Comparison of ENCODE assay signal across 8 cellular contexts in the genomic region with DNA sequence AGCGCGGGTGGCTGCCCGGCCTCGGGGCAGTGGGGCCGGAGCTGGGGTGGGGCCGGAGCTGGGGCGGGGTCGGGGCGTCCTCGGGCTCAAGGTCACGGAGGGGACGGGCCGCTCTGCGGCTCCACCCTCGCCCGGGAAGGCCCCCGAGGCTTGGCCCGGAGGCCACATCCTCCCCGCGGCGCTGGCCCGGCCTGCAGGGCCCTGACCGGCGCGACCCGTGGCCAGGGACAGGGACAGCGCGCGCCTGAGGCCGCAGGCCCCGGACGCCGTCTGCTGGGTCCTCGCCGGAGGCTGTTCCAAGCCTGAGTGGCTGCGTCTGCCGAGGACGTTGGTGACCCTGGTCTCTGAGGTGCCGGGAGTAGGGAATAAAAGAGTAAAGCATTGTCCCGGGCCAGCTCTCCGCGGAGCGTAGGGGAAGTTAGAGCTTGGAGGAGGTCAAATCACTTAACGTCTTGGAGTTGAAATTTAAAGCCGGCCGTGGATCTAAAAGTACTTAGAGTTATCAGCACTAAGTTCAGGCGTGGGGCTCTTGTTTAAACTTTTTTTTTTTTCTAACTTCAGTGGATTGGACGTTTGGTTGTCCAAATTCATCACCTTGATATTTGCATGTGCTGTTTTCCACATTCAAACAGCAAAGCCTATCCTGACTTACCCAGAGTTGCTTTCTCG. TPM values are rescaled to one million over a fixed set of nuclear protein-coding genes. Genes with fewer than 3 reads are reported as not detected.
A peak's percentile ranks its signal among the peaks of the same experiment; 100 is the strongest.
DNase-seq lines count a peak whose midpoint lies in the region; ATAC-seq, FAIRE-seq and TF ChIP-seq lines count a peak whose summit lies in the region.

No MANE protein-coding gene starts in this region.

- FAIRE-seq in GM19239 (lab: Jason Lieb, UNC): no peak

- no peak for TF ChIP-seq EP300 in ovary (IDR thresholded peaks at IDR 0.05)

- H3K27me3 Mint-ChIP-seq in activated naive CD4-positive, alpha-beta T cell treated with anti-CD3 and anti-CD28 coated beads, Interleukin-2, amount 10 ng/mL, durations not matched to agents 7 days and 5 days: no peaks in the 10 kb centered on the region
- H3K27me3 Mint-ChIP-seq in type B pancreatic cell: peaks cover 2% of the 10 kb centered on the region

- peak; percentile 76 for ATAC-seq in HG03354 (IDR thresholded peaks at IDR 0.05; ENCODE audit: poor library complexity, severe bottlenecking, unreplicated experiment)
- peak; percentile 96 for ATAC-seq in Right ventricle myocardium inferior

- peak overlapping the region; percentile 71 for H3K4me3 ChIP-seq in ovary

- WGBS in ovary, 3 donors: 1% methylated on average over 39 to 49 of the region's 49 CpGs

- no peaks in the 10 kb centered on the region for H3K9me3 Mint-ChIP-seq in activated naive CD4-positive, alpha-beta T cell treated with anti-CD3 and anti-CD28 coated beads, Interleukin-2, amount 10 ng/mL, durations not matched to agents 7 days and 5 days
- no peaks in the 10 kb centered on the region for H3K9me3 Mint-ChIP-seq in type B pancreatic cell

- H3K4me1 Mint-ChIP-seq in activated naive CD4-positive, alpha-beta T cell treated with anti-CD3 and anti-CD28 coated beads, Interleukin-2, amount 10 ng/mL, durations not matched to agents 7 days and 5 days: peaks cover 26% of the 10 kb centered on the region
- peaks cover 15% of the 10 kb centered on the region for H3K4me1 Mint-ChIP-seq in type B pancreatic cell (ENCODE audit: unreplicated experiment)

- H3K36me3 Mint-ChIP-seq in activated naive CD4-positive, alpha-beta T cell treated with anti-CD3 and anti-CD28 coated beads, Interleukin-2, amount 10 ng/mL, durations not matched to agents 7 days and 5 days: peaks cover 10% of the 10 kb centered on the region
- H3K36me3 Mint-ChIP-seq in type B pancreatic cell: peaks cover 8% of the 10 kb centered on the region

- CTCF ChIA-PET in activated naive CD4-positive, alpha-beta T cell treated with anti-CD3 and anti-CD28 coated beads, Interleukin-2, amount 10 ng/mL, durations not matched to agents 7 days and 5 days (lab: Charles Lee): interaction anchor here (1.0 to 1.7 kb wide), 4 partner anchors 43 to 371 kb away, joined by 3 to 5 read pairs (median 3); partner anchors contain the start of gene PSPH

- peak; percentile 91 for DNase-seq in CD1c-positive myeloid dendritic cell (ENCODE audit: extremely low spot score)
- peak; percentile 70 for DNase-seq in GM19239 (ENCODE audit: insufficient read length, low spot score)
- peak; percentile 56 for DNase-seq in activated naive CD4-positive, alpha-beta T cell treated with anti-CD3 and anti-CD28 coated beads, Interleukin-2, amount 10 ng/mL, durations not matched to agents 7 days and 5 days
- peak; percentile 92 for DNase-seq in Right ventricle myocardium inferior (ENCODE audit: missing footprints)
- DNase-seq in ovary: peak; percentile 64 to 78 (median 72)
- DNase-seq in type B pancreatic cell (ENCODE audit: extremely low spot score, unreplicated experiment): peak; percentile 80

- no peaks in the 10 kb centered on the region for H3K36me3 ChIP-seq in ovary

- H3K4me1 ChIP-seq in ovary (ENCODE audit: insufficient read depth): peaks cover 7% of the 10 kb centered on the region

- peak overlapping the region; percentile 97 to 99 for H3K27ac ChIP-seq in ovary

- H3K9me3 ChIP-seq in ovary: no peaks in the 10 kb centered on the region

- no peak for TF ChIP-seq CTCF in ovary (IDR thresholded peaks at IDR 0.05)
- TF ChIP-seq CTCF in type B pancreatic cell (conservative IDR thresholded peaks at IDR 0.05): no peak

- peak overlapping the region; percentile 91 for H3K27ac Mint-ChIP-seq in activated naive CD4-positive, alpha-beta T cell treated with anti-CD3 and anti-CD28 coated beads, Interleukin-2, amount 10 ng/mL, durations not matched to agents 7 days and 5 days
- H3K27ac Mint-ChIP-seq in type B pancreatic cell: peak overlapping the region; percentile 94

- intact Hi-C loops in Right ventricle myocardium inferior (cut with DNase I) (loop anchor here (5.0 to 10.0 kb wide), 3 partner anchors 78 to 1380 kb away; partner anchors contain the start of genes CCT6A, PSPH and ZNF713), ovary (cut with DNase I) (loop anchor here in 3 of 4 donors (5.0 to 10.0 kb wide), 4 partner anchors 80 to 320 kb away; partner anchors contain the start of gene ZNF713 (in 1 of the 3))

- no peak for TF ChIP-seq POLR2A in ovary (IDR thresholded peaks at IDR 0.05)

- no peaks in the 10 kb centered on the region for H3K27me3 ChIP-seq in ovary

- peak overlapping the region; percentile 84 for H3K4me3 Mint-ChIP-seq in activated naive CD4-positive, alpha-beta T cell treated with anti-CD3 and anti-CD28 coated beads, Interleukin-2, amount 10 ng/mL, durations not matched to agents 7 days and 5 days
- H3K4me3 Mint-ChIP-seq in type B pancreatic cell: peak overlapping the region; percentile 93

TF ChIP-seq in PFSK-1, 5 proteins besides CTCF, POLR2A, EP300 and RAD21:
- no peak for TF ChIP-seq REST (IDR thresholded peaks at IDR 0.05; ENCODE audit: insufficient read depth in 1 of 2, low read depth in 2 of 2, low read length in 2 of 2)
- peak; percentile 55; the same call in 1 of the 2 replicates for TF ChIP-seq POLR2AphosphoS5 (IDR thresholded peaks at IDR 0.05; ENCODE audit: low read depth, low read length)
- TF ChIP-seq TAF1 (IDR thresholded peaks at IDR 0.05; ENCODE audit: borderline replicate concordance, insufficient read depth, low read length): 0 out of 2 replicates have a peak, but pooled peaks have one; percentile 24
- peak; percentile 24 for TF ChIP-seq FOXP2 (optimal IDR thresholded peaks at IDR 0.05; ENCODE audit: borderline replicate concordance, extremely low read depth, extremely low read length, insufficient read depth)

RNA-seq across cellular contexts. Expression of gene NIPSNAP2, which starts 0.6 kb away (rescaled TPM):
- polyA plus RNA-seq in PFSK-1 (2012; ENCODE audit: insufficient read length, low read depth): 43.4 TPM
- total RNA-seq in Right ventricle myocardium inferior (348 TPM), ovary (10 to 100 TPM; 51.5 to 78.5 (median 56.9) TPM), type B pancreatic cell (ENCODE audit: low replicate concordance) (46.5 and 54.9 TPM in 2 replicates)
- polyA plus RNA-seq in ovary: 10 to 100 TPM; 41.0 to 67.9 TPM

RNA-seq across cellular contexts. Expression of gene MRPS17, which starts 13.3 kb away (rescaled TPM):
- polyA plus RNA-seq in PFSK-1 (2012; ENCODE audit: insufficient read length, low read depth): 17.6 TPM
- total RNA-seq in Right ventricle myocardium inferior: 20.8 TPM
- 10 to 100 TPM in 4 of 7 donors, 1 to 10 TPM in 3; 4.7 to 13.4 (median 11.4) TPM for total RNA-seq in ovary
- 10 to 100 TPM in 1 of 2 donors, 1 to 10 TPM in 1; 8.3 to 18.9 TPM for polyA plus RNA-seq in ovary
- total RNA-seq in type B pancreatic cell (ENCODE audit: low replicate concordance): 19.7 and 20.1 TPM in 2 replicates

Comparison
In these comparisons a context has a peak if more than half of its experiments do, and no peak if none do; other contexts are left out.
1. Peak in every context shown above with its lines: DNase-seq, ATAC-seq, H3K4me3 ChIP-seq and H3K27ac ChIP-seq.